ENCODE assay signal across 17 cellular contexts in the genomic region with DNA sequence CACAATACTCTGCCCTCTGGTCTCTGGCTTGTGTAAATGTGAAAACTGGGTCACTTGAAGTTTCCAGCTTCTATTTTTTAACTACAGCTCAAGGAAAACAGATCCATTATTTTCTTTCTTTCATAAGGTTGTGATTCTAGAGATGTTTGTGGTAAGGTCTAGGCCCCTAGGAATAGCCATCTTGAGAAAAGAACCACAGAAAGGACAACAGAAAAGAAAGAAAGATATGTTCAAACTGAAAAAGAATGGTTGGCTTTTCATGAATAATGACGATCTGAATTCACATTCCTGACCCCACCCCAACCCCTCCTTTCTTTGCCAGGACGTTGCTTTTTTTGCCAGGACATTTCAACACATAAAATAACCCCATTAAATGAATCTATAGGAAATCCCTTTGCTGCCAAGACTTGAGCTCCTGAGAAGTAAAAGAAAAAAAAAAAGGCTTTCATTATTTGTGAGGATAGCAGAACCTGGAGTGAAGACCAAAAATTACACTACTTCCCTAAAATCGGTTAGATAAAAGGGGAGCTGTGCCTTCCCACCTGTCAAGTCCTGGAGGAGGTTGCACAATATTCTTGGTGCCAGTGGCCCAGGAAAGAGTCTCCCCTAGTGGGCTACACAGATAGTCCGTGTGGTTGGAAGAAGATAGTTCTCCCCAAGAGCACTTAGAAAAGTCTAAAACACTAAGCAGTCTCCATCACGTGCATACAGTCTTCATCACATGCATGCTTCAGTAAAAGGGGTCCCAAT.
A peak's percentile ranks its signal among the peaks of the same experiment; 100 is the strongest.
DNase-seq lines count a peak whose midpoint lies in the region; ATAC-seq and TF ChIP-seq lines count a peak whose summit lies in the region.
"Had no signal": no experiment of that assay in that cellular context is flagged by ENCODE, and none has a peak within 500 bp of the region (broad histone marks: within the 10 kb centered on the region; RNA-seq: fewer than 3 reads in every experiment).

No MANE protein-coding gene starts in this region.

- H3K4me3 Mint-ChIP-seq in chondrocyte (ENCODE audit: unreplicated experiment), result no peak overlapping the region
- H3K4me3 Mint-ChIP-seq in Caco-2 (ENCODE audit: unreplicated experiment), result no peak overlapping the region
- H3K4me3 Mint-ChIP-seq: activated CD8-positive, alpha-beta T cell treated with anti-CD3 and anti-CD28 coated beads, Interleukin-2, amount 10 ng/mL, durations not matched to agents 7 days and 5 days had no signal

- H3K36me3 Mint-ChIP-seq in chondrocyte (ENCODE audit: low read depth) (no peaks in the 10 kb centered on the region), Caco-2 (ENCODE audit: insufficient read depth, unreplicated experiment) (no peaks in the 10 kb centered on the region)
- H3K36me3 Mint-ChIP-seq: activated naive CD4-positive, alpha-beta T cell treated with anti-CD3 and anti-CD28 coated beads, Interleukin-2, amount 50 U/mL, for 72 hours had no signal

- H3K27me3 ChIP-seq in thoracic aorta (replicated peaks; ENCODE audit: insufficient read depth), result no peaks in the 10 kb centered on the region
- H3K27me3 ChIP-seq in transverse colon, result no peaks in the 10 kb centered on the region
- H3K27me3 ChIP-seq in Caco-2 (replicated peaks; ENCODE audit: control insufficient read depth, insufficient read depth, low read length), result no peaks in the 10 kb centered on the region
- H3K27me3 ChIP-seq: BLaER1, sigmoid colon had no signal

- H3K27ac Mint-ChIP-seq in chondrocyte (ENCODE audit: unreplicated experiment) (peak overlapping the region; percentile 86), Caco-2 (ENCODE audit: unreplicated experiment) (no peak overlapping the region)
- H3K27ac Mint-ChIP-seq: activated CD8-positive, alpha-beta T cell treated with anti-CD3 and anti-CD28 coated beads, Interleukin-2, amount 10 ng/mL, durations not matched to agents 7 days and 5 days; activated naive CD4-positive, alpha-beta T cell treated with anti-CD3 and anti-CD28 coated beads, Interleukin-2, amount 50 U/mL, for 72 hours had no signal

- peak overlapping the region; percentile 60 to 80 for H3K27ac ChIP-seq in thoracic aorta
- H3K27ac ChIP-seq in transverse colon, result no peak overlapping the region
- H3K27ac ChIP-seq: BLaER1, SK-N-MC had no signal

- TF ChIP-seq EP300 in transverse colon (IDR thresholded peaks at IDR 0.05; ENCODE audit: low read depth), result no peak

- no peaks in the 10 kb centered on the region for H3K27me3 Mint-ChIP-seq in chondrocyte (ENCODE audit: low read depth)
- H3K27me3 Mint-ChIP-seq in Caco-2 (ENCODE audit: insufficient read depth, unreplicated experiment), result no peaks in the 10 kb centered on the region

- CTCF ChIA-PET in Caco-2 (lab: Charles Lee), result no interaction called here

- intact Hi-C loops in transverse colon (cut with DNase I; ENCODE audit: low total_unique reads), result no loop called here
- intact Hi-C loops in Caco-2 (cut with micrococcal nuclease; ENCODE audit: unreplicated experiment), result no loop called here

- H3K4me3 ChIP-seq in thoracic aorta, result peak overlapping the region; percentile 24
- no peak overlapping the region for H3K4me3 ChIP-seq in transverse colon
- H3K4me3 ChIP-seq in Caco-2 (ENCODE audit: low read depth, low read length), result no peak overlapping the region
- H3K4me3 ChIP-seq: BLaER1, sigmoid colon, SK-N-MC had no signal

- H3K36me3 ChIP-seq in thoracic aorta (no peaks in the 10 kb centered on the region), transverse colon (no peaks in the 10 kb centered on the region), Caco-2 (ENCODE audit: control insufficient read depth, insufficient read depth, low read length) (no peaks in the 10 kb centered on the region)
- H3K36me3 ChIP-seq: BLaER1, sigmoid colon had no signal

- no peaks in the 10 kb centered on the region for H3K9me3 ChIP-seq in thoracic aorta
- H3K9me3 ChIP-seq in transverse colon, result no peaks in the 10 kb centered on the region
- no peaks in the 10 kb centered on the region for H3K9me3 ChIP-seq in Caco-2
- H3K9me3 ChIP-seq: BLaER1, sigmoid colon had no signal

- 52 to 58% methylated on average over 5 of the region's 5 CpGs for WGBS in transverse colon (ENCODE audit: low coverage in 1 of 2), 2 donors

- peak; percentile 1 for DNase-seq in LoVo (ENCODE audit: low spot score)
- DNase-seq in chondrocyte (ENCODE audit: low spot score), result no peak
- DNase-seq in foreskin melanocyte, result peak; percentile 57
- no peak for DNase-seq in thoracic aorta (ENCODE audit: low spot score)
- no peak for DNase-seq in transverse colon
- DNase-seq in Caco-2, result no peak
- DNase-seq: activated CD8-positive, alpha-beta T cell treated with anti-CD3 and anti-CD28 coated beads, Interleukin-2, amount 10 ng/mL, durations not matched to agents 7 days and 5 days; activated T-cell treated with anti-CD3 and anti-CD28 coated beads, Interleukin-2, amount 50 U/mL, for 48 hours; left ventricle myocardium superior; NCI-H146; sigmoid colon; stimulated activated CD4-positive, alpha-beta T cell treated with anti-CD3 and anti-CD28 coated beads, Interleukin-1b, Interleukin-23, amount 100 ng/mL, for 48 hours; T1000 had no signal

- peaks cover 22 to 38% of the 10 kb centered on the region in 2 donors for H3K4me1 ChIP-seq in thoracic aorta (ENCODE audit: control insufficient read depth in 1 of 2, low read depth in 2 of 2)
- H3K4me1 ChIP-seq in transverse colon, result no peaks in the 10 kb centered on the region
- no peaks in the 10 kb centered on the region for H3K4me1 ChIP-seq in Caco-2
- H3K4me1 ChIP-seq: BLaER1 had no signal

- H3K9me3 Mint-ChIP-seq in chondrocyte (ENCODE audit: low read depth) (no peaks in the 10 kb centered on the region), Caco-2 (ENCODE audit: unreplicated experiment) (no peaks in the 10 kb centered on the region)

- TF ChIP-seq POLR2A in transverse colon (IDR thresholded peaks at IDR 0.05), result no peak

- POLR2A ChIA-PET in Caco-2 (lab: Charles Lee), result no interaction called here

- H3K4me1 Mint-ChIP-seq in chondrocyte (ENCODE audit: low read depth) (peaks cover 36% of the 10 kb centered on the region), Caco-2 (ENCODE audit: low read depth, unreplicated experiment) (no peaks in the 10 kb centered on the region)

- ATAC-seq in thoracic aorta (ENCODE audit: insufficient number of reproducible peaks, low FRiP score, low read depth) (peak; percentile 24), GM19455 (IDR thresholded peaks at IDR 0.05; ENCODE audit: unreplicated experiment) (no peak)
- ATAC-seq: activated CD8-positive, alpha-beta T cell treated with anti-CD3 and anti-CD28 coated beads, Interleukin-2, amount 10 ng/mL, durations not matched to agents 7 days and 5 days; activated naive CD4-positive, alpha-beta T cell treated with anti-CD3 and anti-CD28 coated beads, Interleukin-2, amount 50 U/mL, for 72 hours; left ventricle myocardium superior had no signal

- TF ChIP-seq CTCF in chondrocyte (IDR thresholded peaks at IDR 0.05) (peak; percentile 8), thoracic aorta (IDR thresholded peaks at IDR 0.05) (no peak), transverse colon (IDR thresholded peaks at IDR 0.05) (no peak), Caco-2 (IDR thresholded peaks at IDR 0.05; ENCODE audit: insufficient read depth in 1 of 2, low read depth in 1 of 2, low read length in 1 of 2, severe bottlenecking in 1 of 2, unreplicated experiment in 1 of 2) (peak in 1 of 2 experiments; percentile 4)

- BruUV-seq in Caco-2 (replicated peaks; lab: Mats Ljungman, UMichigan), result no TSS peak

- in situ Hi-C loops in transverse colon (cut with MboI; ENCODE audit: low pct_ligation_motif_present in 1 of 4, low pct_unique_long_range_greater_than_20kb in 1 of 4, low sequenced_read_pairs in 3 of 4), result no loop called here

Comparison
In these comparisons a context has a peak if more than half of its experiments do, and no peak if none do; other contexts are left out.
1. DNase-seq: peak in LoVo (single experiment) and foreskin melanocyte (single experiment); none in chondrocyte (single experiment), thoracic aorta (single experiment), transverse colon (single experiment) and Caco-2 (0 of 2).
2. H3K27ac ChIP-seq: peak in thoracic aorta (2 of 2); none in transverse colon (0 of 4).